In the genomic region with DNA sequence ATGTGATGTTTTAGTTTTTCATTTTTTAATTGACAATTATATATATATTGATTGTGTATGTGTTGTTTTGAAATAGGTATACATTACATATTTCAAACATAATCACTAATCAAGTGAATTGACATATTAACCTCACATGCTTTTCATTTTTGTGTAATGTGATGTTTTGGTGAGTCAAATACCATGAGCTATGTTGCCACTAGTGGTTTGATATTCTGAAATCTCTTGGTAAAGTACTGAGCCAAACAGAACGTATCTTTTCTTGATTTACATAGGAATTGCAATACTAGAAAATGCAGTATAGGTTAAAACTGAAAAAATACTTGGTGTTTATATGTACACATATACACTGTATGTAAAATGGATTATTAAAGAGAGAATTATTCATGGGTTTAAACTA, we compare ENCODE assay signal across 29 cellular contexts.
"Had no signal": no experiment of that assay in that cellular context is flagged by ENCODE, and none has a peak within 500 bp of the region (broad histone marks: within the 10 kb centered on the region; RNA-seq: fewer than 3 reads in every experiment).

No MANE protein-coding gene starts in this region.

- H3K27ac ChIP-seq: ascending aorta, cardiac muscle cell, KMS-11, SJCRH30, VCaP had no signal

- H3K9ac ChIP-seq: KMS-11, SK-N-SH had no signal

- H3K36me3 ChIP-seq: ascending aorta, cardiac muscle cell, SJCRH30 had no signal

- H3K9me3 ChIP-seq: ascending aorta, SJCRH30, SK-N-SH had no signal

- H3K27ac Mint-ChIP-seq: activated CD4-positive, alpha-beta memory T cell treated with anti-CD3 and anti-CD28 coated beads, Interleukin-2, amount 10 ng/mL, durations not matched to agents 7 days and 5 days; activated CD4-positive, alpha-beta T cell treated with anti-CD3 and anti-CD28 coated beads for 36 hours; activated naive CD8-positive, alpha-beta T cell treated with anti-CD3 and anti-CD28 coated beads, Interleukin-2, amount 10 ng/mL, durations not matched to agents 7 days and 5 days; activated T-helper 17 cell treated with anti-CD3 and anti-CD28 coated beads, Interleukin-2, amount 50 U/mL, for 72 hours; brain had no signal

- H3K4me1 Mint-ChIP-seq: activated CD4-positive, alpha-beta memory T cell treated with anti-CD3 and anti-CD28 coated beads, Interleukin-2, amount 10 ng/mL, durations not matched to agents 7 days and 5 days; activated CD4-positive, alpha-beta T cell treated with anti-CD3 and anti-CD28 coated beads for 36 hours; activated naive CD8-positive, alpha-beta T cell treated with anti-CD3 and anti-CD28 coated beads, Interleukin-2, amount 10 ng/mL, durations not matched to agents 7 days and 5 days; activated T-helper 17 cell treated with anti-CD3 and anti-CD28 coated beads, Interleukin-2, amount 50 U/mL, for 72 hours; brain had no signal

- H3K4me3 ChIP-seq: ascending aorta, cardiac muscle cell, SJCRH30 had no signal

- H3K4me2 ChIP-seq: KMS-11, SK-N-SH had no signal

- H3K9me2 ChIP-seq: SK-N-SH had no signal

- ATAC-seq: activated CD4-positive, alpha-beta T cell treated with anti-CD3 and anti-CD28 coated beads for 36 hours; activated T-helper 17 cell treated with anti-CD3 and anti-CD28 coated beads, Interleukin-2, amount 50 U/mL, for 72 hours; Panc1 had no signal

- DNase-seq: activated CD4-positive, alpha-beta memory T cell treated with anti-CD3 and anti-CD28 coated beads, Interleukin-2, amount 10 ng/mL, durations not matched to agents 7 days and 5 days; activated CD4-positive, alpha-beta T cell treated with anti-CD3 and anti-CD28 coated beads for 36 hours; activated CD4-positive, alpha-beta T cell treated with anti-CD3 and anti-CD28 coated beads, Interleukin-2, amount 50 U/mL, for 1 hour; activated CD4-positive, CD25-positive, alpha-beta regulatory T cell; activated gamma-delta T cell; activated naive CD4-positive, alpha-beta T cell treated with anti-CD3 and anti-CD28 coated beads, Interleukin-2, amount 50 U/mL, for 16 hours; activated naive CD8-positive, alpha-beta T cell treated with anti-CD3 and anti-CD28 coated beads, Interleukin-2, amount 10 ng/mL, durations not matched to agents 7 days and 5 days; activated T-cell treated with anti-CD3 and anti-CD28 coated beads for 4 hours; activated T-cell treated with anti-CD3 and anti-CD28 coated beads, Interleukin-2, amount 50 U/mL, for 48 hours; amniotic stem cell; NCI-H1092; NCI-H1417; NCI-H2029 treated with DMSO at 0.1 percent for 48 hours; NCI-H510A treated with DMSO at 0.1 percent for 48 hours; NCI-H69; NK-92 treated with Interleukin-12 subunit alpha and Interleukin-12 subunit beta, amount 100 ng/mL, for 24 hours; OCI-M1; Right ventricle myocardium superior; RPMI8226; SJCRH30; SK-N-SH; T-helper 1 cell had no signal

- H3K36me3 Mint-ChIP-seq: activated naive CD8-positive, alpha-beta T cell treated with anti-CD3 and anti-CD28 coated beads, Interleukin-2, amount 10 ng/mL, durations not matched to agents 7 days and 5 days; brain had no signal

- H3K9me3 Mint-ChIP-seq: activated CD4-positive, alpha-beta memory T cell treated with anti-CD3 and anti-CD28 coated beads, Interleukin-2, amount 10 ng/mL, durations not matched to agents 7 days and 5 days; activated naive CD8-positive, alpha-beta T cell treated with anti-CD3 and anti-CD28 coated beads, Interleukin-2, amount 10 ng/mL, durations not matched to agents 7 days and 5 days; activated T-helper 17 cell treated with anti-CD3 and anti-CD28 coated beads, Interleukin-2, amount 50 U/mL, for 72 hours; brain had no signal

- H3K27me3 ChIP-seq: ascending aorta, cardiac muscle cell, SJCRH30 had no signal

- H3K4me3 Mint-ChIP-seq: activated CD4-positive, alpha-beta memory T cell treated with anti-CD3 and anti-CD28 coated beads, Interleukin-2, amount 10 ng/mL, durations not matched to agents 7 days and 5 days; activated CD4-positive, alpha-beta T cell treated with anti-CD3 and anti-CD28 coated beads for 36 hours; activated naive CD8-positive, alpha-beta T cell treated with anti-CD3 and anti-CD28 coated beads, Interleukin-2, amount 10 ng/mL, durations not matched to agents 7 days and 5 days; activated T-helper 17 cell treated with anti-CD3 and anti-CD28 coated beads, Interleukin-2, amount 50 U/mL, for 72 hours; brain had no signal
